In genomic region chr15:31362886-31363285, GRCh38 we compare ENCODE assay signal across 1 cellular context.
TF ChIP-seq lines count a peak whose summit lies in the region.

No MANE protein-coding gene starts in this region.

TF ChIP-seq in SK-N-SH treated with all-trans-retinoic acid at 6 μM for 48 hours, 23 proteins besides CTCF, POLR2A, EP300 and RAD21 (continued from another document):
- TF ChIP-seq CSRNP3 (CRISPR knock-in tag; IDR thresholded peaks at IDR 0.05): no peak
- TF ChIP-seq TSHZ2 (CRISPR knock-in tag; IDR thresholded peaks at IDR 0.05): no peak
- no peak for TF ChIP-seq BACH2 (CRISPR knock-in tag; IDR thresholded peaks at IDR 0.05; ENCODE audit: borderline replicate concordance)
- TF ChIP-seq TCF4 (CRISPR knock-in tag; IDR thresholded peaks at IDR 0.05; ENCODE audit: borderline replicate concordance): no peak
- no peak for TF ChIP-seq ARNTL (CRISPR knock-in tag; IDR thresholded peaks at IDR 0.05; ENCODE audit: borderline replicate concordance, low read depth)
